ENCODE assay signal across 1 cellular context in genomic region chr16:54873716-54874373, GRCh38. TPM values are rescaled to one million over a fixed set of nuclear protein-coding genes. Genes with fewer than 3 reads are reported as not detected.
"Had no signal": no experiment of that assay in that cellular context is flagged by ENCODE, and none has a peak within 500 bp of the region (broad histone marks: within the 10 kb centered on the region; RNA-seq: fewer than 3 reads in every experiment).

No MANE protein-coding gene starts in this region.

RNA-seq across cellular contexts. Expression of gene IRX5, which starts 56.8 kb away (rescaled TPM):
- total RNA-seq: activated naive CD8-positive, alpha-beta T cell treated with anti-CD3 and anti-CD28 coated beads for 36 hours had no signal
